Comparison of ENCODE assay signal across 10 cellular contexts in the genomic region with DNA sequence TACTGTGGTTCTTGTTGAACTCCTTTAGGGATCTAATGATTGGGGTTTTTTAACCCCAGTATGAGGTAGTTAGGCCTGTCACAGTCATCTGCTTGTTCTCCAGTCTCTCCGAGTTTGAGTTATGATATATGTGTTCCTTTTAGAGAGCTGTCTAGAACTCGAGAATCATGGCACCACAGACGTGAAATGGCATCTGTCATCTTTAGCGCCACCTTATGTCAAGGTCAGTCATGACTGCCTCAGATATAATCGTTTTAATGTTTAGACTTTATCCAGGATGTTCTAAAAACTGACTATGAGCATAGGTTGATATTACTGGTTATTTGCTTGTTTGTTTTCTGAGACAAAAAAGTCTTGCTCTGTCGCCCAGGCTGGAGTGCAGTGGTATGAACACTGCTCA.
DNase-seq lines count a peak whose midpoint lies in the region; ATAC-seq and TF ChIP-seq lines count a peak whose summit lies in the region.
"Had no signal": no experiment of that assay in that cellular context is flagged by ENCODE, and none has a peak within 500 bp of the region (broad histone marks: within the 10 kb centered on the region; RNA-seq: fewer than 3 reads in every experiment).

No MANE protein-coding gene starts in this region.

- H2BK20ac ChIP-seq in H9 (ENCODE audit: low read depth, low read length, poor library complexity, severe bottlenecking), result no peak overlapping the region

- H4K91ac ChIP-seq in H9 (ENCODE audit: insufficient read length, low read depth, low read length), result no peak overlapping the region

- H3K27me3 ChIP-seq in H9 (ENCODE audit: insufficient read depth, low read length), result no peaks in the 10 kb centered on the region
- H3K27me3 ChIP-seq in hepatocyte, result no peaks in the 10 kb centered on the region
- no peaks in the 10 kb centered on the region for H3K27me3 ChIP-seq in stomach
- no peaks in the 10 kb centered on the region for H3K27me3 ChIP-seq in thyroid gland

- H2AFZ ChIP-seq in H9 (ENCODE audit: low read length) (no peak overlapping the region), hepatocyte (no peak overlapping the region)

- H3K79me1 ChIP-seq in H9 (ENCODE audit: insufficient read depth, low read depth, low read length, poor library complexity, severe bottlenecking), result no peaks in the 10 kb centered on the region

- DNase-seq in H9 (no peak), SK-MEL-5 (ENCODE audit: low read depth, low spot score) (peak; percentile 53), hepatocyte (ENCODE audit: low spot score) (no peak), stomach (no peak), NCI-H510A (lab: John Stamatoyannopoulos, UW) (no peak), thyroid gland (no peak)
- DNase-seq: T-helper 17 cell had no signal

- H4K5ac ChIP-seq in H9 (ENCODE audit: insufficient read length, low read depth, low read length), result no peak overlapping the region

- H3K9ac ChIP-seq in H9 (ENCODE audit: extremely low read depth, insufficient read length, low read length), result no peak overlapping the region

- ATAC-seq in HG03520 (IDR thresholded peaks at IDR 0.05; ENCODE audit: unreplicated experiment), result no peak
- ATAC-seq: T-helper 17 cell had no signal

- H3K9me3 Mint-ChIP-seq in H9, result peaks cover 10 to 17% of the 10 kb centered on the region in 2 experiments; a peak in 4 of 5 replicates

- H2BK120ac ChIP-seq in H9 (ENCODE audit: low read depth, low read length, poor library complexity, severe bottlenecking), result no peak overlapping the region

- no peaks in the 10 kb centered on the region for H3K79me2 ChIP-seq in H9 (ENCODE audit: insufficient read depth, low read length)
- no peaks in the 10 kb centered on the region for H3K79me2 ChIP-seq in hepatocyte

- no peak for TF ChIP-seq POLR2A in stomach (IDR thresholded peaks at IDR 0.05)
- no peak for TF ChIP-seq POLR2A in thyroid gland (IDR thresholded peaks at IDR 0.05)

- H3K27ac Mint-ChIP-seq in H9, result no peak overlapping the region

- H2BK12ac ChIP-seq in H9 (ENCODE audit: insufficient read length, low read depth, low read length), result no peak overlapping the region

- no peaks in the 10 kb centered on the region for H3K4me1 ChIP-seq in H9 (ENCODE audit: insufficient read depth, low read length)
- no peaks in the 10 kb centered on the region for H3K4me1 ChIP-seq in hepatocyte (ENCODE audit: insufficient read depth)
- H3K4me1 ChIP-seq in stomach, result no peaks in the 10 kb centered on the region
- H3K4me1 ChIP-seq in thyroid gland, result no peaks in the 10 kb centered on the region

- H3K18ac ChIP-seq in H9 (ENCODE audit: insufficient read length, low read depth, low read length), result no peak overlapping the region

- H3K9me3 ChIP-seq in H9 (ENCODE audit: control insufficient read depth, low read depth, low read length) (no peaks in the 10 kb centered on the region), hepatocyte (ENCODE audit: low read depth) (no peaks in the 10 kb centered on the region), stomach (no peaks in the 10 kb centered on the region), thyroid gland (no peaks in the 10 kb centered on the region)

- no peak overlapping the region for H3K4ac ChIP-seq in H9 (ENCODE audit: low read depth, low read length)

- H3K9me2 ChIP-seq in hepatocyte (replicated peaks; ENCODE audit: insufficient read depth), result no peaks in the 10 kb centered on the region

- no CpG with 5 or more reads among the region's 6 CpGs for WGBS in H9 (ENCODE audit: extremely low coverage, insufficient read length, low lambda C conversion rate)
- 91% methylated on average over 6 of the region's 6 CpGs for WGBS in hepatocyte (ENCODE audit: low lambda C conversion rate, missing lambda C conversion rate)
- 77 to 87% (median 86%) methylated on average over 6 of the region's 6 CpGs for WGBS in stomach, 5 donors
- WGBS in thyroid gland, 2 donors, result 92 to 93% methylated on average over 6 of the region's 6 CpGs

- H3K27me3 Mint-ChIP-seq in H9 (ENCODE audit: low read depth), result no peaks in the 10 kb centered on the region
- H3K27me3 Mint-ChIP-seq: T-helper 17 cell had no signal

- intact Hi-C loops in stomach (cut with DNase I; ENCODE audit: low total_unique reads), result no loop called here
- intact Hi-C loops in thyroid gland (cut with DNase I), result no loop called here

- no peak for TF ChIP-seq EP300 in stomach (IDR thresholded peaks at IDR 0.05)

- H2BK5ac ChIP-seq in H9 (ENCODE audit: insufficient read length, low read length), result no peak overlapping the region

- H3K23me2 ChIP-seq in H9 (ENCODE audit: insufficient read length, low read depth, low read length, poor library complexity, severe bottlenecking), result no peaks in the 10 kb centered on the region

- no peak overlapping the region for H4K8ac ChIP-seq in H9 (replicated peaks; ENCODE audit: insufficient read length, low read depth, low read length)

- H3K27ac ChIP-seq in C4-2B, result no peak overlapping the region
- no peak overlapping the region for H3K27ac ChIP-seq in H9 (ENCODE audit: insufficient read length, low read depth, low read length)
- H3K27ac ChIP-seq in hepatocyte, result no peak overlapping the region
- no peak overlapping the region for H3K27ac ChIP-seq in stomach
- H3K27ac ChIP-seq in thyroid gland, result no peak overlapping the region
- H3K27ac ChIP-seq: epithelial cell of prostate had no signal

- peaks cover 80 to 97% (median 95%) of the 10 kb centered on the region in 3 experiments for H3K36me3 Mint-ChIP-seq in H9 (ENCODE audit: insufficient read depth in 1 of 3, low read depth in 3 of 3)

- in situ Hi-C loops in SK-MEL-5 (cut with HindIII; ENCODE audit: low pct_unique_long_range_greater_than_20kb, low sequenced_read_pairs), result no loop called here

- no peak overlapping the region for H3K14ac ChIP-seq in H9 (ENCODE audit: insufficient read depth, low read length)

- H4K20me1 ChIP-seq in H9 (ENCODE audit: control insufficient read depth, insufficient read depth, insufficient read length) (no peaks in the 10 kb centered on the region), hepatocyte (ENCODE audit: insufficient read depth, poor library complexity, severe bottlenecking) (no peaks in the 10 kb centered on the region)

- H3K4me2 ChIP-seq in H9 (ENCODE audit: insufficient read depth, insufficient read length, low read length) (no peak overlapping the region), hepatocyte (no peak overlapping the region)

- peak; percentile 59 for TF ChIP-seq CTCF in C4-2B (conservative IDR thresholded peaks at IDR 0.05)
- TF ChIP-seq CTCF in H9 (conservative IDR thresholded peaks at IDR 0.05), result peak; percentile 59
- TF ChIP-seq CTCF in hepatocyte (IDR thresholded peaks at IDR 0.05; ENCODE audit: poor library complexity), result peak; percentile 11
- TF ChIP-seq CTCF in stomach (IDR thresholded peaks at IDR 0.05), result peak in 1 of 7 experiments; percentile 9
- peak in 1 of 6 experiments; percentile 26 for TF ChIP-seq CTCF in thyroid gland (IDR thresholded peaks at IDR 0.05)

- H2BK15ac ChIP-seq in H9 (ENCODE audit: low read depth, low read length), result no peak overlapping the region

- no peak overlapping the region for H2AK5ac ChIP-seq in H9 (ENCODE audit: insufficient read length, low read length)

- no peak overlapping the region for H3T11ph ChIP-seq in H9 (ENCODE audit: low read length)

- H3K36me3 ChIP-seq in hepatocyte (replicated peaks; ENCODE audit: insufficient read depth, low read depth) (peaks cover 6% of the 10 kb centered on the region), stomach (peaks cover 53 to 100% (median 96%) of the 10 kb centered on the region in 4 donors), thyroid gland (peaks cover 26 to 40% of the 10 kb centered on the region in 2 donors)

- no peak overlapping the region for H3K56ac ChIP-seq in H9 (ENCODE audit: insufficient read length, low read depth, low read length)

- H3K4me3 Mint-ChIP-seq in H9, result no peak overlapping the region
- H3K4me3 Mint-ChIP-seq: T-helper 17 cell had no signal

- no peak overlapping the region for H3K23ac ChIP-seq in H9 (ENCODE audit: insufficient read length, low read depth, low read length)

- H3K4me3 ChIP-seq in hepatocyte (no peak overlapping the region), stomach (no peak overlapping the region), thyroid gland (replicated peaks in 1 of 3) (no peak overlapping the region)

- H3K4me1 Mint-ChIP-seq in H9, result no peaks in the 10 kb centered on the region
